ENCODE assay signal across 1 cellular context in the genomic region with DNA sequence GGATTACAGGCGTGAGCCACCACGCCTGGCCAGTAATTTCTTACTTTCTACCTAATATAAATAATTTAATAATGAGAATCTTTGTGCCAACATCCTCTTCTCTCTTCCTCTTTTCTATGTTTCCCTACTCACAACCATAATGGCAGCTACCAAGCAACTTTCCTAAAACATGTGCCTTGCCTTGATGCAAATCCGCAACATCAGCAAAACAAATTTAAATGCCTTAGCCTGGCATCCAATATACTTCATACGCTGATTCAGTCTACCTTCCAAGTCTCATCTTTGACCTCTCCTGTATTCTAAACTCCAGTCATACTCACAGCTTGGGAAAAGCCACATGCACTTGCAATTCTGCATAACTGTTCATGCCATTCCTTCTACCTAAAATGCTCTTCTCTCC.
A peak's percentile ranks its signal among the peaks of the same experiment; 100 is the strongest.
TF ChIP-seq lines count a peak whose summit lies in the region.

No MANE protein-coding gene starts in this region.

TF ChIP-seq in H1, 55 proteins besides CTCF, POLR2A, EP300 and RAD21:
- peak; percentile 65; the same call in 1 of the 2 replicates for TF ChIP-seq MAFK (IDR thresholded peaks at IDR 0.05; ENCODE audit: low read depth, low read length)
- TF ChIP-seq CHD1 (IDR thresholded peaks at IDR 0.05; ENCODE audit: low read depth, low read length), result no peak
